In genomic region chr7:76050545-76050944, GRCh38 we compare ENCODE assay signal across 16 cellular contexts. TPM values are rescaled to one million over a fixed set of nuclear protein-coding genes. Genes with fewer than 3 reads are reported as not detected.
DNase-seq lines count a peak whose midpoint lies in the region; ATAC-seq and TF ChIP-seq lines count a peak whose summit lies in the region.
"Had no signal": no experiment of that assay in that cellular context is flagged by ENCODE, and none has a peak within 500 bp of the region (broad histone marks: within the 10 kb centered on the region; RNA-seq: fewer than 3 reads in every experiment).

No MANE protein-coding gene starts in this region.

- H3K27me3 ChIP-seq in endodermal cell (ENCODE audit: control insufficient read depth, insufficient read depth, low read length, poor library complexity, severe bottlenecking) (no peaks in the 10 kb centered on the region), gastrocnemius medialis (no peaks in the 10 kb centered on the region)
- H3K27me3 ChIP-seq: Peyer's patch had no signal

- H3K9me3 ChIP-seq in T-helper 17 cell (ENCODE audit: control insufficient read depth, low read length, poor library complexity, severe bottlenecking) (no peaks in the 10 kb centered on the region), endodermal cell (ENCODE audit: control insufficient read depth, low read length) (no peaks in the 10 kb centered on the region), gastrocnemius medialis (no peaks in the 10 kb centered on the region)
- H3K9me3 ChIP-seq: Peyer's patch had no signal

- H3K27ac Mint-ChIP-seq in activated T-cell treated with anti-CD3 and anti-CD28 coated beads, Interleukin-2, amount 50 U/mL, for 72 hours = peak overlapping the region; percentile 66
- H3K27ac Mint-ChIP-seq in T-helper 17 cell (peak overlapping the region; percentile 77), endodermal cell (no peak overlapping the region)
- H3K27ac Mint-ChIP-seq: activated B cell treated with CpG ODN at 0.5 μM for 24 hours had no signal

- TF ChIP-seq CTCF in endodermal cell (conservative IDR thresholded peaks at IDR 0.05) (no peak), gastrocnemius medialis (IDR thresholded peaks at IDR 0.05 in 4 of 5, conservative IDR thresholded peaks at IDR 0.05 in 1 of 5) (no peak)

- intact Hi-C loops in gastrocnemius medialis (cut with DNase I; ENCODE audit: low total_unique reads) = loop anchor here (5.0 to 10.0 kb wide), 2 partner anchors 114 to 242 kb away; no protein-coding TSS in a partner anchor

- peaks cover 10 to 11% of the 10 kb centered on the region in 2 donors for H3K36me3 Mint-ChIP-seq in activated T-cell treated with anti-CD3 and anti-CD28 coated beads, Interleukin-2, amount 50 U/mL, for 72 hours (ENCODE audit: insufficient read depth in 2 of 2)
- peaks cover 4% of the 10 kb centered on the region for H3K36me3 Mint-ChIP-seq in T-helper 17 cell (ENCODE audit: low read depth)
- peaks cover 31% of the 10 kb centered on the region for H3K36me3 Mint-ChIP-seq in endodermal cell (ENCODE audit: low read depth)

- H3K4me3 Mint-ChIP-seq in activated T-cell treated with anti-CD3 and anti-CD28 coated beads, Interleukin-2, amount 50 U/mL, for 72 hours = peak overlapping the region; percentile 26 to 31
- H3K4me3 Mint-ChIP-seq in T-helper 17 cell (no peak overlapping the region), endodermal cell (no peak overlapping the region)
- H3K4me3 Mint-ChIP-seq: activated B cell treated with CpG ODN at 0.5 μM for 24 hours had no signal

- H3K9ac ChIP-seq in endodermal cell (ENCODE audit: extremely low read depth, low read length, poor library complexity, severe bottlenecking) = no peak overlapping the region

- 94 to 98% methylated on average over 5 of the region's 5 CpGs for WGBS in endodermal cell (ENCODE audit: insufficient coverage in 1 of 2, insufficient read length in 1 of 2), 2 experiments

- in situ Hi-C loops in gastrocnemius medialis (cut with MboI; ENCODE audit: low sequenced_read_pairs in 4 of 4) = no loop called here

- no peak overlapping the region for H3K27ac ChIP-seq in endodermal cell (ENCODE audit: low read depth, low read length)
- peak overlapping the region; percentile 93 to 98 (median 96) for H3K27ac ChIP-seq in gastrocnemius medialis
- H3K27ac ChIP-seq: Peyer's patch had no signal

- H3K4me3 ChIP-seq in endodermal cell (ENCODE audit: low read length) = peak overlapping the region; percentile 98
- H3K4me3 ChIP-seq in gastrocnemius medialis = no peak overlapping the region
- H3K4me3 ChIP-seq: Peyer's patch had no signal

- peaks cover 40% of the 10 kb centered on the region for H3K4me1 Mint-ChIP-seq in activated T-cell treated with anti-CD3 and anti-CD28 coated beads, Interleukin-2, amount 50 U/mL, for 72 hours (ENCODE audit: low read depth)
- H3K4me1 Mint-ChIP-seq in T-helper 17 cell (peaks cover 32% of the 10 kb centered on the region), endodermal cell (peaks cover 28% of the 10 kb centered on the region)

- TF ChIP-seq POLR2A in gastrocnemius medialis (IDR thresholded peaks at IDR 0.05) = no peak

- H3K36me3 ChIP-seq in endodermal cell (ENCODE audit: control insufficient read depth, insufficient read depth, low read length) (peaks cover 24% of the 10 kb centered on the region), gastrocnemius medialis (peaks cover 0 to 5% of the 10 kb centered on the region in 2 donors)

- H3K4me1 ChIP-seq in endodermal cell (ENCODE audit: control insufficient read depth, insufficient read depth, low read length) = no peaks in the 10 kb centered on the region
- peaks cover 58 to 67% of the 10 kb centered on the region in 2 donors for H3K4me1 ChIP-seq in gastrocnemius medialis

- H3K27me3 Mint-ChIP-seq in activated T-cell treated with anti-CD3 and anti-CD28 coated beads, Interleukin-2, amount 50 U/mL, for 72 hours (ENCODE audit: low read depth) = no peaks in the 10 kb centered on the region
- H3K27me3 Mint-ChIP-seq in T-helper 17 cell (no peaks in the 10 kb centered on the region), endodermal cell (ENCODE audit: insufficient read depth) (no peaks in the 10 kb centered on the region)
- H3K27me3 Mint-ChIP-seq: activated B cell treated with CpG ODN at 0.5 μM for 24 hours had no signal

- no peak for DNase-seq in activated T-cell treated with anti-CD3 and anti-CD28 coated beads, Interleukin-2, amount 50 U/mL, for 72 hours
- DNase-seq in activated T-cell treated with anti-CD3 and anti-CD28 coated beads for 4 hours (no peak), T-helper 17 cell (no peak), endodermal cell (no peak), gastrocnemius medialis (no peak), 8988T (no peak), SIG-M5 treated with dmso at 0.1 percent for 504 hours (lab: John Stamatoyannopoulos, UW; ENCODE audit: unreplicated experiment) (no peak), NCI-H82 (lab: John Stamatoyannopoulos, UW) (no peak)
- DNase-seq: activated B cell treated with CpG ODN at 0.5 μM for 24 hours, aorta, EL, foreskin melanocyte, IMR-90, NCI-H1048, Peyer's patch, SW 1271 had no signal

- ATAC-seq in activated T-cell treated with anti-CD3 and anti-CD28 coated beads, Interleukin-2, amount 50 U/mL, for 72 hours (replicated peaks in 1 of 2) = no peak
- no peak for ATAC-seq in T-helper 17 cell
- no peak for ATAC-seq in gastrocnemius medialis

- H3K9me3 Mint-ChIP-seq in activated T-cell treated with anti-CD3 and anti-CD28 coated beads, Interleukin-2, amount 50 U/mL, for 72 hours = peaks cover 0 to 2% of the 10 kb centered on the region in 2 donors
- no peaks in the 10 kb centered on the region for H3K9me3 Mint-ChIP-seq in endodermal cell
- H3K9me3 Mint-ChIP-seq: activated B cell treated with CpG ODN at 0.5 μM for 24 hours had no signal

RNA-seq across cellular contexts. Expression of gene MDH2, which starts 2.6 kb away (rescaled TPM):
- total RNA-seq in activated T-cell treated with anti-CD3 and anti-CD28 coated beads, Interleukin-2, amount 50 U/mL, for 72 hours = 100 to 1,000 TPM; 162 to 170 TPM
- total RNA-seq in T-helper 17 cell (10 to 100 TPM; 73.6 to 77.0 TPM), endodermal cell (100 to 1,000 TPM; 211 to 253 TPM), gastrocnemius medialis (100 to 1,000 TPM; 236 to 344 (median 284) TPM)
- 179 TPM for polyA plus RNA-seq in endodermal cell (2013, experiment 1 of 2)
- 157 TPM for polyA plus RNA-seq in endodermal cell (2013, experiment 2 of 2)

RNA-seq across cellular contexts. Expression of gene STYXL1, which starts 2.7 kb away (rescaled TPM):
- total RNA-seq in activated T-cell treated with anti-CD3 and anti-CD28 coated beads, Interleukin-2, amount 50 U/mL, for 72 hours = 10 to 100 TPM; 52.0 to 54.6 TPM
- total RNA-seq in T-helper 17 cell (10 to 100 TPM in 1 of 2 donors, 1 to 10 TPM in 1; 9.0 to 16.5 TPM), endodermal cell (10 to 100 TPM; 69.8 to 72.0 TPM), gastrocnemius medialis (10 to 100 TPM; 10.0 to 31.5 (median 17.3) TPM)
- 43.6 TPM for polyA plus RNA-seq in endodermal cell (2013, experiment 1 of 2)
- polyA plus RNA-seq in endodermal cell (2013, experiment 2 of 2) = 44.5 TPM

RNA-seq across cellular contexts. Expression of gene TMEM120A, which starts 56.1 kb away (rescaled TPM):
- 10 to 100 TPM; 23.5 to 25.4 TPM for total RNA-seq in activated T-cell treated with anti-CD3 and anti-CD28 coated beads, Interleukin-2, amount 50 U/mL, for 72 hours
- total RNA-seq in T-helper 17 cell (10 to 100 TPM; 21.7 to 27.0 TPM), endodermal cell (10 to 100 TPM; 18.8 to 19.1 TPM), gastrocnemius medialis (10 to 100 TPM; 21.3 to 56.7 (median 38.2) TPM)
- 28.4 TPM for polyA plus RNA-seq in endodermal cell (2013, experiment 1 of 2)
- polyA plus RNA-seq in endodermal cell (2013, experiment 2 of 2) = 30.6 TPM

Comparison
In these comparisons a context has a peak if more than half of its experiments do, and no peak if none do; other contexts are left out.
1. H3K4me3 Mint-ChIP-seq: peak in activated T-cell treated with anti-CD3 and anti-CD28 coated beads, Interleukin-2, amount 50 U/mL, for 72 hours (2 of 2); none in T-helper 17 cell (single experiment) and endodermal cell (single experiment).